ENCODE assay signal across 23 cellular contexts in genomic region chr17:38327936-38328335, GRCh38. TPM values are rescaled to one million over a fixed set of nuclear protein-coding genes. Genes with fewer than 3 reads are reported as not detected.
DNase-seq lines count a peak whose midpoint lies in the region; ATAC-seq, FAIRE-seq and TF ChIP-seq lines count a peak whose summit lies in the region.
"Had no signal": no experiment of that assay in that cellular context is flagged by ENCODE, and none has a peak within 500 bp of the region (broad histone marks: within the 10 kb centered on the region; RNA-seq: fewer than 3 reads in every experiment).

No MANE protein-coding gene starts in this region.

- no TSS peak for BruUV-seq in HepG2 (replicated peaks; lab: Mats Ljungman, UMichigan)

- H3K4me2 ChIP-seq in HepG2 (ENCODE audit: low read depth, low read length), result no peak overlapping the region

- no peak overlapping the region for H3K9ac ChIP-seq in HepG2 (ENCODE audit: insufficient read depth, low read depth, low read length)

- in situ Hi-C loops in HepG2 (cut with HindIII; ENCODE audit: extremely low pct_ligation_motif_present, low pct_unique_long_range_greater_than_20kb), result no loop called here

- TF ChIP-seq POLR2A in HepG2 (IDR thresholded peaks at IDR 0.05; ENCODE audit: insufficient read depth in 1 of 2, low read depth in 2 of 2, low read length in 2 of 2), result no peak

- H3K79me2 ChIP-seq in HepG2 (ENCODE audit: insufficient read depth, low read length), result no peaks in the 10 kb centered on the region

- no peak overlapping the region for H3K27ac ChIP-seq in HepG2 (ENCODE audit: extremely low read length, insufficient read depth, low read length)
- H3K27ac ChIP-seq: RWPE1, SJSA1 had no signal

- CTCF ChIA-PET in HepG2 (lab: Yijun Ruan, JAX; ENCODE audit: low intra/inter-chr PET ratio, low total read pairs) (no interaction called here), HEK293T (lab: Yijun Ruan, JAX) (interaction anchor here (1.1 to 1.6 kb wide), 3 partner anchors 21 to 87 kb away, joined by 3 to 8 read pairs (median 4); partner anchors contain the start of gene SOCS7)

- 68% methylated on average over 1 of the region's 1 CpG for WGBS in HepG2 (ENCODE audit: low lambda C conversion rate)

- FAIRE-seq in HepG2 (lab: Jason Lieb, UNC), result no peak
- FAIRE-seq: D721Med, G401.6 had no signal

- H4K20me1 ChIP-seq in HepG2 (ENCODE audit: insufficient read depth, low read length), result no peaks in the 10 kb centered on the region

- TF ChIP-seq EP300 in HepG2 (IDR thresholded peaks at IDR 0.05; ENCODE audit: low read depth in 2 of 2, low read length in 2 of 2), result no peak
- TF ChIP-seq EP300 in HepG2 (CRISPR knock-in tag; IDR thresholded peaks at IDR 0.05; ENCODE audit: borderline replicate concordance), result no peak

- TF ChIP-seq RAD21 in HepG2 (CRISPR knock-in tag; IDR thresholded peaks at IDR 0.05), result no peak

- POLR2A ChIA-PET in HepG2 (lab: Yijun Ruan, JAX), result interaction anchor here (1.7 to 2.2 kb wide), 2 partner anchors 11 to 23 kb away, joined by 3 to 4 read pairs; partner anchors contain the start of gene SOCS7
- POLR2A ChIA-PET in HEK293T (lab: Yijun Ruan, JAX), result interaction anchor here (1.7 to 2.2 kb wide), 2 partner anchors 24 to 86 kb away, joined by 4 to 8 read pairs; partner anchors contain the start of gene SOCS7

- H3K4me3 ChIP-seq in HepG2 (replicated peaks in 1 of 3; ENCODE audit: insufficient read depth in 1 of 3, low read depth in 2 of 3, low read length in 3 of 3), result no peak overlapping the region
- H3K4me3 ChIP-seq: HAP-1, SJSA1 had no signal

- peaks cover 21 to 46% of the 10 kb centered on the region in 2 experiments for H3K27me3 ChIP-seq in HepG2 (ENCODE audit: control insufficient read depth in 1 of 2, insufficient read depth in 2 of 2, low read length in 2 of 2)
- H3K27me3 ChIP-seq: BE2C had no signal

- ATAC-seq in HepG2, result no peak
- ATAC-seq: CD8-positive, alpha-beta T cell had no signal

- H3K4me1 ChIP-seq in HepG2 (ENCODE audit: insufficient read depth, low read length), result peaks cover 17% of the 10 kb centered on the region
- H3K4me1 ChIP-seq: HAP-1, SJSA1 had no signal

- peaks cover 8 to 10% of the 10 kb centered on the region in 2 experiments for H3K36me3 ChIP-seq in HepG2 (replicated peaks in 1 of 2; ENCODE audit: control insufficient read depth in 1 of 2, insufficient read depth in 2 of 2, low read length in 2 of 2)

- DNase-seq in activated effector memory CD4-positive, alpha-beta T cell treated with anti-CD3 and anti-CD28 coated beads, Interleukin-2, amount 50 U/mL, for 16 hours, result peak; percentile 14
- no peak for DNase-seq in activated effector memory CD4-positive, alpha-beta T cell treated with Interleukin-2 at 50 U/mL for 16 hours
- DNase-seq in cerebellar cortex (ENCODE audit: low spot score) (peak; percentile 42), HepG2 (ENCODE audit: low spot score) (no peak), HCEC 1CT (no peak), RKO (ENCODE audit: low spot score) (no peak), NCI-H345 (lab: John Stamatoyannopoulos, UW) (no peak), HEK293T (ENCODE audit: extremely low spot score) (no peak)
- DNase-seq: 8988T; BE2C; CD8-positive, alpha-beta T cell; DMS79; KG1; NCI-H1436; NCI-H2029; NCI-H2171; NCI-H446 treated with DMSO at 0.1 percent for 48 hours; NK-92 treated with Interleukin-12 subunit alpha and Interleukin-12 subunit beta, amount 100 ng/mL, for 24 hours had no signal

- TF ChIP-seq CTCF in HepG2 (CRISPR knock-in tag; IDR thresholded peaks at IDR 0.05), result no peak

- H2AFZ ChIP-seq in HepG2 (ENCODE audit: low read length), result no peak overlapping the region

- intact Hi-C loops in HepG2 (cut with micrococcal nuclease; ENCODE audit: unreplicated experiment), result no loop called here

- H3K9me3 ChIP-seq in HepG2 (ENCODE audit: low read length), result no peaks in the 10 kb centered on the region
- H3K9me3 ChIP-seq: BE2C, HAP-1, SJSA1 had no signal

TF ChIP-seq in HepG2, 621 proteins besides CTCF, POLR2A, EP300 and RAD21 (continues in another document):
- TF ChIP-seq KDM2A (CRISPR knock-in tag; IDR thresholded peaks at IDR 0.05; ENCODE audit: borderline replicate concordance, low read depth), result 0 out of 2 replicates have a peak, but pooled peaks have one; percentile 19

TF ChIP-seq in HEK293T, 16 proteins besides CTCF, POLR2A, EP300 and RAD21 (continues in another document):
- TF ChIP-seq CTBP1 (IDR thresholded peaks at IDR 0.05; ENCODE audit: borderline replicate concordance) (no peak), LEF1 (IDR thresholded peaks at IDR 0.05; ENCODE audit: borderline replicate concordance) (no peak)

RNA-seq across cellular contexts. Expression of gene GPR179, which starts 15.8 kb away (rescaled TPM):
- 0.07 TPM in 1 of 2 replicates, not detected in the other for total RNA-seq in HepG2 (2016; rRNA removed; fragmentation: Illumina TruSeq; extraction: Trizol)
- not detected in 2 replicates for total RNA-seq in HepG2 (2016; cell fraction: cytosol; rRNA removed; fragmentation: Illumina TruSeq; extraction: Trizol; ENCODE audit: low read depth)
- total RNA-seq in HepG2 (2016; cell fraction: insoluble cytoplasmic fraction; rRNA removed; fragmentation: Illumina TruSeq; extraction: Trizol), result 0.02 TPM in 1 of 2 replicates, not detected in the other
- not detected in 2 replicates for total RNA-seq in HepG2 (2016; cell fraction: membrane; rRNA removed; fragmentation: Illumina TruSeq; extraction: Trizol)
- total RNA-seq in HepG2 (2016; cell fraction: nucleus; rRNA removed; fragmentation: Illumina TruSeq; extraction: Trizol), result 0.13 TPM in 1 of 2 replicates, not detected in the other
- polyA plus RNA-seq in HepG2 (2011; rRNA removed), result 0.03 and 0.08 TPM in 2 replicates
- polyA plus RNA-seq in HepG2 (2011; cell fraction: cytosol; rRNA removed), result 0.01 and 0.04 TPM in 2 replicates
- 0.14 and 0.16 TPM in 2 replicates for polyA plus RNA-seq in HepG2 (2011; cell fraction: nucleus; rRNA removed)
- polyA plus RNA-seq in HepG2 (2012), result 0.04 and 0.08 TPM in 2 replicates
- polyA plus RNA-seq in HepG2 (2016; cell fraction: cytosol; fragmentation: Illumina TruSeq; extraction: Trizol; ENCODE audit: low read depth), result not detected in 2 replicates
- not detected in 2 replicates for polyA plus RNA-seq in HepG2 (2016; cell fraction: insoluble cytoplasmic fraction; fragmentation: Illumina TruSeq; extraction: Trizol; ENCODE audit: low read depth)
- polyA plus RNA-seq in HepG2 (2016; cell fraction: membrane; fragmentation: Illumina TruSeq; extraction: Trizol; ENCODE audit: low read depth), result not detected in 2 replicates
- 0.09 TPM in 1 of 2 replicates, not detected in the other for polyA plus RNA-seq in HepG2 (2016; cell fraction: nucleus; fragmentation: Illumina TruSeq; extraction: Trizol; ENCODE audit: insufficient read depth, low read depth)
- polyA minus RNA-seq in HepG2 (2011; rRNA and poly(A)+ RNA removed; ENCODE audit: low replicate concordance), result 0.05 and 0.06 TPM in 2 replicates
- 0.10 TPM in 1 of 2 replicates, not detected in the other for polyA minus RNA-seq in HepG2 (2011; cell fraction: cytosol; rRNA and poly(A)+ RNA removed)
- 0.12 TPM in 1 of 2 replicates, not detected in the other for polyA minus RNA-seq in HepG2 (2011; cell fraction: nucleus; rRNA and poly(A)+ RNA removed)

RNA-seq across cellular contexts. Expression of gene SOCS7, which starts 23.7 kb away (rescaled TPM):
- 24.0 and 24.2 TPM in 2 replicates for total RNA-seq in HepG2 (2016; rRNA removed; fragmentation: Illumina TruSeq; extraction: Trizol)
- total RNA-seq in HepG2 (2016; cell fraction: cytosol; rRNA removed; fragmentation: Illumina TruSeq; extraction: Trizol; ENCODE audit: low read depth), result 19.2 and 21.2 TPM in 2 replicates
- 20.1 and 23.6 TPM in 2 replicates for total RNA-seq in HepG2 (2016; cell fraction: insoluble cytoplasmic fraction; rRNA removed; fragmentation: Illumina TruSeq; extraction: Trizol)
- total RNA-seq in HepG2 (2016; cell fraction: membrane; rRNA removed; fragmentation: Illumina TruSeq; extraction: Trizol), result 13.4 and 14.5 TPM in 2 replicates
- total RNA-seq in HepG2 (2016; cell fraction: nucleus; rRNA removed; fragmentation: Illumina TruSeq; extraction: Trizol), result 17.8 and 25.0 TPM in 2 replicates
- polyA plus RNA-seq in HepG2 (2011; rRNA removed), result 17.8 and 19.2 TPM in 2 replicates
- 11.8 and 11.9 TPM in 2 replicates for polyA plus RNA-seq in HepG2 (2011; cell fraction: cytosol; rRNA removed)
- polyA plus RNA-seq in HepG2 (2011; cell fraction: nucleus; rRNA removed), result 26.2 and 27.3 TPM in 2 replicates
- polyA plus RNA-seq in HepG2 (2012), result 18.6 and 19.8 TPM in 2 replicates
- polyA plus RNA-seq in HepG2 (2016; cell fraction: cytosol; fragmentation: Illumina TruSeq; extraction: Trizol; ENCODE audit: low read depth), result 2.0 and 3.0 TPM in 2 replicates
- polyA plus RNA-seq in HepG2 (2016; cell fraction: insoluble cytoplasmic fraction; fragmentation: Illumina TruSeq; extraction: Trizol; ENCODE audit: low read depth), result 11.1 and 12.4 TPM in 2 replicates
- 4.1 and 5.3 TPM in 2 replicates for polyA plus RNA-seq in HepG2 (2016; cell fraction: membrane; fragmentation: Illumina TruSeq; extraction: Trizol; ENCODE audit: low read depth)
- 26.3 and 28.1 TPM in 2 replicates for polyA plus RNA-seq in HepG2 (2016; cell fraction: nucleus; fragmentation: Illumina TruSeq; extraction: Trizol; ENCODE audit: insufficient read depth, low read depth)
- 39.7 and 48.1 TPM in 2 replicates for polyA minus RNA-seq in HepG2 (2011; rRNA and poly(A)+ RNA removed; ENCODE audit: low replicate concordance)
- polyA minus RNA-seq in HepG2 (2011; cell fraction: cytosol; rRNA and poly(A)+ RNA removed), result 14.7 and 15.5 TPM in 2 replicates
- 24.3 and 29.0 TPM in 2 replicates for polyA minus RNA-seq in HepG2 (2011; cell fraction: nucleus; rRNA and poly(A)+ RNA removed)

RNA-seq across cellular contexts. Expression of gene MRPL45, which starts 31.0 kb away (rescaled TPM):
- 89.5 and 130 TPM in 2 replicates for total RNA-seq in HepG2 (2016; rRNA removed; fragmentation: Illumina TruSeq; extraction: Trizol)
- total RNA-seq in HepG2 (2016; cell fraction: cytosol; rRNA removed; fragmentation: Illumina TruSeq; extraction: Trizol; ENCODE audit: low read depth), result 39.9 and 40.5 TPM in 2 replicates
- total RNA-seq in HepG2 (2016; cell fraction: insoluble cytoplasmic fraction; rRNA removed; fragmentation: Illumina TruSeq; extraction: Trizol), result 89.7 and 136 TPM in 2 replicates
- total RNA-seq in HepG2 (2016; cell fraction: membrane; rRNA removed; fragmentation: Illumina TruSeq; extraction: Trizol), result 92.4 and 101 TPM in 2 replicates
- 47.1 and 50.4 TPM in 2 replicates for total RNA-seq in HepG2 (2016; cell fraction: nucleus; rRNA removed; fragmentation: Illumina TruSeq; extraction: Trizol)
- polyA plus RNA-seq in HepG2 (2011; rRNA removed), result 124 and 157 TPM in 2 replicates
- 121 and 150 TPM in 2 replicates for polyA plus RNA-seq in HepG2 (2011; cell fraction: cytosol; rRNA removed)
- polyA plus RNA-seq in HepG2 (2011; cell fraction: nucleus; rRNA removed), result 27.4 and 36.1 TPM in 2 replicates
- polyA plus RNA-seq in HepG2 (2012), result 95.8 and 105 TPM in 2 replicates
- polyA plus RNA-seq in HepG2 (2016; cell fraction: cytosol; fragmentation: Illumina TruSeq; extraction: Trizol; ENCODE audit: low read depth), result 55.8 and 62.5 TPM in 2 replicates
- 191 and 196 TPM in 2 replicates for polyA plus RNA-seq in HepG2 (2016; cell fraction: insoluble cytoplasmic fraction; fragmentation: Illumina TruSeq; extraction: Trizol; ENCODE audit: low read depth)
- 108 and 122 TPM in 2 replicates for polyA plus RNA-seq in HepG2 (2016; cell fraction: membrane; fragmentation: Illumina TruSeq; extraction: Trizol; ENCODE audit: low read depth)
- polyA plus RNA-seq in HepG2 (2016; cell fraction: nucleus; fragmentation: Illumina TruSeq; extraction: Trizol; ENCODE audit: insufficient read depth, low read depth), result 78.5 and 84.6 TPM in 2 replicates
- polyA minus RNA-seq in HepG2 (2011; rRNA and poly(A)+ RNA removed; ENCODE audit: low replicate concordance), result 71.4 and 88.7 TPM in 2 replicates
- 60.8 and 62.0 TPM in 2 replicates for polyA minus RNA-seq in HepG2 (2011; cell fraction: cytosol; rRNA and poly(A)+ RNA removed)
- polyA minus RNA-seq in HepG2 (2011; cell fraction: nucleus; rRNA and poly(A)+ RNA removed), result 30.0 and 40.5 TPM in 2 replicates

Comparison
In these comparisons a context has a peak if more than half of its experiments do, and no peak if none do; other contexts are left out.
1. DNase-seq: peak in activated effector memory CD4-positive, alpha-beta T cell treated with anti-CD3 and anti-CD28 coated beads, Interleukin-2, amount 50 U/mL, for 16 hours (single experiment) and cerebellar cortex (single experiment); none in activated effector memory CD4-positive, alpha-beta T cell treated with Interleukin-2 at 50 U/mL for 16 hours (single experiment), HepG2 (single experiment), HCEC 1CT (single experiment), RKO (single experiment), NCI-H345 (single experiment) and HEK293T (single experiment).